ENCODE assay signal across 8 cellular contexts in the genomic region with DNA sequence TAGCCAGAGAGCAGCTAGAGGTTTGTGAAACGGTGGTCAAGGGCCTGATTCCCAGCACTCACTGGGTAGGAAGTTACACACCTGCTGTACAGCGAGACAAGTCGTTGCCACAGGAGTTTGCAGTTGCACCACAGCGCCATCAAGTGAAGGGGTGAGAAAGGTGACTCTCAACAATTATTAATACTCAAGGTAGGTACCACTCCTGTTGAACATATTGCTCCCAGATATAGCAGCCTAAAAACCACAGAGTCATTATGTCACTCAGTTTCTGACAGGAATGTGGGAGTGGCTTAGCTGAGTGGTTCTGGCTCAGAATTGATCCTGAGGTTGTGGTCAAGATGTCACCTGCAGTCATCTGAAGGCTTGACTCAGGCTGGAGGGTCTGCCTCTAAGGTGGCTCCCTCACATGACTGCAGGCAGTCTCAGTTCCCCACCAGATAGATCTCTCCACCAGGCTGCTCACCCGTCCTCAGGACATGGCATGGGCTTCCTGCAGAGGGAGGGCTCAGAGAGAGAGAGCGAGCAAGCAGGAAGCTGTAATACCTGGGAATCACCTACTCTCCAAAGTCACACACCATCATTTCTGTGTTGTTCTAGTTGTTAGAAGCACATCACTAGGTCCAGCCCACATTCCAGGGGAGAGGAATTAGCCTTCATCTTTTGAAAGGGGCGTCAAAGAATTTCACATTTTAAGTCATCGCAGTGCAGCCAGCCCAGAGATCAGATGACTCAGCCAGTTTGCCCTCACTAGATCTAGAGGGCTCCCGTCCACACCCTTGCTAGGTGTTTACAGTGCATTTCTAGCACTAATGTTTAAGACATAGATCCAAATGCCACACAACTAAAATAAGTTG. TPM values are rescaled to one million over a fixed set of nuclear protein-coding genes. Genes with fewer than 3 reads are reported as not detected.
DNase-seq lines count a peak whose midpoint lies in the region; ATAC-seq and TF ChIP-seq lines count a peak whose summit lies in the region.

No MANE protein-coding gene starts in this region.

- intact Hi-C loops in activated CD8-positive, alpha-beta T cell treated with anti-CD3 and anti-CD28 coated beads for 36 hours (cut with micrococcal nuclease) = loop anchor here (5.0 kb wide), 1 partner anchor 97 kb away; no protein-coding TSS in a partner anchor
- intact Hi-C loops in left lung (cut with DNase I) (no loop called here), left ventricle myocardium superior (cut with micrococcal nuclease) (no loop called here)

- H3K27me3 ChIP-seq in left lung = no peaks in the 10 kb centered on the region

- peak; percentile 53 for TF ChIP-seq CTCF in activated CD8-positive, alpha-beta T cell treated with anti-CD3 and anti-CD28 coated beads for 36 hours (IDR thresholded peaks at IDR 0.05)
- TF ChIP-seq CTCF in left lung (IDR thresholded peaks at IDR 0.05) = no peak

- H3K36me3 Mint-ChIP-seq in activated CD8-positive, alpha-beta T cell treated with anti-CD3 and anti-CD28 coated beads for 36 hours (ENCODE audit: low read depth) = no peaks in the 10 kb centered on the region

- CTCF ChIA-PET in activated CD8-positive, alpha-beta T cell treated with anti-CD3 and anti-CD28 coated beads for 36 hours (lab: Charles Lee) = interaction anchor here (0.9 to 2.5 kb wide), 2 partner anchors 95 to 97 kb away, joined by 3 to 8 read pairs; no protein-coding TSS in a partner anchor

- POLR2A ChIA-PET in activated CD8-positive, alpha-beta T cell treated with anti-CD3 and anti-CD28 coated beads for 36 hours (lab: Charles Lee) = no interaction called here

- no peaks in the 10 kb centered on the region for H3K36me3 ChIP-seq in left lung

- peaks cover 5% of the 10 kb centered on the region for H3K4me1 Mint-ChIP-seq in activated CD8-positive, alpha-beta T cell treated with anti-CD3 and anti-CD28 coated beads for 36 hours (ENCODE audit: low read depth)

- H3K4me3 Mint-ChIP-seq in activated CD8-positive, alpha-beta T cell treated with anti-CD3 and anti-CD28 coated beads for 36 hours = no peak overlapping the region

- no peaks in the 10 kb centered on the region for H3K9me3 Mint-ChIP-seq in activated CD8-positive, alpha-beta T cell treated with anti-CD3 and anti-CD28 coated beads for 36 hours

- H3K9me3 ChIP-seq in left lung = no peaks in the 10 kb centered on the region

- no peak overlapping the region for H3K27ac Mint-ChIP-seq in activated CD8-positive, alpha-beta T cell treated with anti-CD3 and anti-CD28 coated beads for 36 hours

- no peak overlapping the region for H3K4me3 ChIP-seq in left lung

- H3K27ac ChIP-seq in left lung = no peak overlapping the region

- peaks cover 0 to 29% of the 10 kb centered on the region in 2 donors for H3K4me1 ChIP-seq in left lung

- DNase-seq in activated gamma-delta T cell treated with Interleukin-2 at 50 U/mL for 16 hours = peak; percentile 20
- no peak for DNase-seq in activated gamma-delta T cell (lab: John Stamatoyannopoulos, UW)
- DNase-seq in Kasumi-1 (lab: John Stamatoyannopoulos, UW) = peak; percentile 4 to 9
- DNase-seq in activated CD8-positive, alpha-beta T cell treated with anti-CD3 and anti-CD28 coated beads for 36 hours = peak; percentile 70
- DNase-seq in left lung = peak in 1 of 2 donors; percentile 53
- no peak for DNase-seq in NCI-H1694 (lab: John Stamatoyannopoulos, UW)
- no peak for DNase-seq in left ventricle myocardium superior

- ATAC-seq in activated CD8-positive, alpha-beta T cell treated with anti-CD3 and anti-CD28 coated beads for 36 hours = peak; percentile 82
- ATAC-seq in left lung (peak; percentile 94), HG03469 (IDR thresholded peaks at IDR 0.05; ENCODE audit: unreplicated experiment) (no peak), left ventricle myocardium superior (no peak)

- peaks cover 4% of the 10 kb centered on the region for H3K27me3 Mint-ChIP-seq in activated CD8-positive, alpha-beta T cell treated with anti-CD3 and anti-CD28 coated beads for 36 hours

RNA-seq across cellular contexts. Expression of gene ANO10, which starts 17.0 kb away (rescaled TPM):
- total RNA-seq in activated CD8-positive, alpha-beta T cell treated with anti-CD3 and anti-CD28 coated beads for 36 hours = 1 to 10 TPM; 6.3 to 8.9 TPM
- 10 to 100 TPM; 39.3 to 52.2 TPM for total RNA-seq in left lung
- 10.5 TPM for total RNA-seq in left ventricle myocardium superior

RNA-seq across cellular contexts. Expression of gene ABHD5, which starts 51.9 kb away (rescaled TPM):
- 1 to 10 TPM; 7.8 to 8.4 TPM for total RNA-seq in activated CD8-positive, alpha-beta T cell treated with anti-CD3 and anti-CD28 coated beads for 36 hours
- total RNA-seq in left lung (10 to 100 TPM; 31.9 to 41.0 TPM), left ventricle myocardium superior (26.3 TPM)

Comparison
In these comparisons a context has a peak if more than half of its experiments do, and no peak if none do; other contexts are left out.
1. DNase-seq: peak in activated gamma-delta T cell treated with Interleukin-2 at 50 U/mL for 16 hours (single experiment), Kasumi-1 (2 of 2) and activated CD8-positive, alpha-beta T cell treated with anti-CD3 and anti-CD28 coated beads for 36 hours (single experiment); none in activated gamma-delta T cell (single experiment), NCI-H1694 (single experiment) and left ventricle myocardium superior (single experiment).
2. ATAC-seq: peak in activated CD8-positive, alpha-beta T cell treated with anti-CD3 and anti-CD28 coated beads for 36 hours (single experiment) and left lung (single experiment); none in HG03469 (single experiment) and left ventricle myocardium superior (single experiment).